1 cellular context compared by ENCODE assay signal in the genomic region with DNA sequence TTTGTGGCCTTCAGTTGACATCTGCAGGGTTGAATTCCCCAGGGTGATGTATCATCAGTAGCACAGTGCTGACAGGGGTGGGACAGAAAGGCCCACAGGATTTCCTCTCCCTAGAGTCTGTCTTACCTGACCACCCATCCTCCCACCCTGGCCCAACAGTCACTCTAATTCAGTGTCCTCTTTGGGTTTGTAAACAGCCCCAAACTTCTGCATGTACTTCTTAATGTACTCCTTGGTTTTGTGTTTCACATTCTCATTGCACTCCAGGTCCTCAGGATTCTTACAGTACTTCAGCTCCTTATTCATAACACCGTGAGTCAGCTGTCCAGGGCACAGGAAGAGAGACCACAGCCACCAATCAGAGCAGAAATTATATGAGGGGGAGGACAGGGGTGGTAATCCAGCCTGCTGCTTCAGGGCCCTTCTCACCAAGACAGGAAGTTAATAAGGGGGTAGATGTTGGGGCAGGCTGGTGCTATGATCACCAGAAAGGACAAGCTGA.
TF ChIP-seq lines count a peak whose summit lies in the region.

No MANE protein-coding gene starts in this region.

TF ChIP-seq in SK-N-SH, 30 proteins besides CTCF, POLR2A, EP300 and RAD21 (continued from another document):
- TF ChIP-seq FOSL2 (IDR thresholded peaks at IDR 0.05; ENCODE audit: borderline replicate concordance, low read depth) (0 out of 2 replicates have a peak, but pooled peaks have one; percentile 17), JUND (IDR thresholded peaks at IDR 0.05) (0 out of 2 replicates have a peak, but pooled peaks have one; percentile 6)
